21 cellular contexts compared by ENCODE assay signal in the genomic region with DNA sequence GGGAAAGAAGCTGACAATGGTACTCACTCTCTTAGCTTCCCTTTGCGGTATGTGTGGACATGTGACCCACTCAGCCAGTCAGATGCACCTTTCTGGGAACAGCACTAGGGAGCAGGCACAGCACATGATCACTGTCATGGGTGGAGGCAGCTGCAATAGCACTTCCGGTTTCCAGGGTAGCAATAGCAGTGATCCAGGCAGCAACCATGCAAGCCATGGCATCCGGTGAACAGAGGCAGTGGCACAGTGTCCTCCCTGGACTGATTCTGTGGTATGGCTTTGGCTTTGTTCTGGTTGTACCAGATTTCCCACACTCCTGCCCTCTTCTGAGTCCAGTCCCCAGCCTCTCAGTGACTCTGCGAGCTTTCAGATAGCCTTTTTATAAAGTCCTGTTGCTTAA.
DNase-seq lines count a peak whose midpoint lies in the region; ATAC-seq, FAIRE-seq and TF ChIP-seq lines count a peak whose summit lies in the region.
"Had no signal": no experiment of that assay in that cellular context is flagged by ENCODE, and none has a peak within 500 bp of the region (broad histone marks: within the 10 kb centered on the region; RNA-seq: fewer than 3 reads in every experiment).

No MANE protein-coding gene starts in this region.

- WGBS in lung, 2 donors, result 80 to 83% methylated on average over 4 of the region's 4 CpGs

- H3K27ac ChIP-seq in DND-41 (ENCODE audit: low read length), result no peak overlapping the region
- no peak overlapping the region for H3K27ac ChIP-seq in lung (ENCODE audit: low read depth in 1 of 2, low read length in 1 of 2)
- H3K27ac ChIP-seq in uterus, result no peak overlapping the region
- H3K27ac ChIP-seq: body of pancreas, pancreas, suprapubic skin, WERI-Rb-1 had no signal

- no peak for DNase-seq in DND-41
- DNase-seq in MV-4-11 (lab: John Stamatoyannopoulos, UW), result peak; percentile 72
- no peak for DNase-seq in bronchial epithelial cell (ENCODE audit: low read depth)
- DNase-seq in lung (ENCODE audit: low spot score), result peak; percentile 33
- DNase-seq in T-helper 1 cell, result no peak
- DNase-seq in uterus, result no peak
- no peak for DNase-seq in COLO668 (lab: John Stamatoyannopoulos, UW; ENCODE audit: unreplicated experiment)
- DNase-seq: activated CD8-positive, alpha-beta T cell treated with anti-CD3 and anti-CD28 coated beads, Interleukin-2, amount 10 ng/mL, durations not matched to agents 7 days and 5 days; activated T-cell treated with anti-CD3 and anti-CD28 coated beads, Interleukin-2, amount 50 U/mL, for 48 hours; Calu3; GDM1; NCI-H2081; NCI-H524; stimulated activated CD4-positive, alpha-beta T cell treated with anti-CD3 and anti-CD28 coated beads, Interleukin-4, amount 100 ng/mL, for 24 hours; WERI-Rb-1 had no signal

- TF ChIP-seq CTCF in DND-41 (IDR thresholded peaks at IDR 0.05; ENCODE audit: borderline replicate concordance, extremely low read depth, low read length, poor library complexity, severe bottlenecking), result no peak
- TF ChIP-seq CTCF in bronchial epithelial cell (IDR thresholded peaks at IDR 0.05; ENCODE audit: insufficient read depth, low read length, severe bottlenecking), result no peak
- no peak for TF ChIP-seq CTCF in lung (IDR thresholded peaks at IDR 0.05; ENCODE audit: control extremely low read depth, extremely low read depth)
- TF ChIP-seq CTCF in uterus (IDR thresholded peaks at IDR 0.05), result no peak

- H3K36me3 ChIP-seq in DND-41 (ENCODE audit: insufficient read depth, low read length) (no peaks in the 10 kb centered on the region), bronchial epithelial cell (ENCODE audit: control insufficient read depth, insufficient read depth, low read length) (no peaks in the 10 kb centered on the region), lung (ENCODE audit: control insufficient read depth in 2 of 2, insufficient read depth in 2 of 2, low read length in 2 of 2) (no peaks in the 10 kb centered on the region), uterus (no peaks in the 10 kb centered on the region)
- H3K36me3 ChIP-seq: pancreas, suprapubic skin, WERI-Rb-1 had no signal

- H3K79me2 ChIP-seq in DND-41 (ENCODE audit: insufficient read depth, low read length), result no peaks in the 10 kb centered on the region

- no peak overlapping the region for H3K4me2 ChIP-seq in DND-41 (ENCODE audit: insufficient read depth, low read length)

- H3K27me3 ChIP-seq in DND-41 (ENCODE audit: insufficient read depth, low read length, poor library complexity) (peaks cover 18% of the 10 kb centered on the region), bronchial epithelial cell (ENCODE audit: control insufficient read depth, insufficient read depth, low read length) (no peaks in the 10 kb centered on the region), lung (ENCODE audit: control insufficient read depth, insufficient read depth) (no peaks in the 10 kb centered on the region), uterus (no peaks in the 10 kb centered on the region)
- H3K27me3 ChIP-seq: body of pancreas, pancreas, suprapubic skin had no signal

- intact Hi-C loops in uterus (cut with DNase I; ENCODE audit: low total_unique reads), result no loop called here

- peak; percentile 44; the same call in 1 of the 3 replicates for ATAC-seq in DND-41 (ENCODE audit: insufficient read depth, low read depth)
- peak; percentile 59 for ATAC-seq in lung (ENCODE audit: insufficient read depth, low FRiP score)
- no peak for ATAC-seq in HG03175 (IDR thresholded peaks at IDR 0.05; ENCODE audit: unreplicated experiment)
- ATAC-seq: activated CD8-positive, alpha-beta T cell treated with anti-CD3 and anti-CD28 coated beads, Interleukin-2, amount 10 ng/mL, durations not matched to agents 7 days and 5 days; body of pancreas had no signal

- H3K4me3 ChIP-seq in DND-41 (ENCODE audit: low read depth in 1 of 2, low read length in 2 of 2) (no peak overlapping the region), bronchial epithelial cell (ENCODE audit: low read depth, low read length) (no peak overlapping the region), lung (no peak overlapping the region), uterus (no peak overlapping the region)
- H3K4me3 ChIP-seq: body of pancreas, pancreas, suprapubic skin had no signal

- H3K9me3 ChIP-seq in DND-41 (ENCODE audit: insufficient read depth, low read length, severe bottlenecking), result no peaks in the 10 kb centered on the region
- H3K9me3 ChIP-seq in lung (ENCODE audit: control insufficient read depth in 2 of 2, insufficient read depth in 1 of 2, low read length in 1 of 2), result peaks cover 0 to 2% of the 10 kb centered on the region in 2 donors
- no peaks in the 10 kb centered on the region for H3K9me3 ChIP-seq in uterus
- H3K9me3 ChIP-seq: body of pancreas, pancreas, suprapubic skin had no signal

- no peaks in the 10 kb centered on the region for H3K4me1 ChIP-seq in DND-41 (ENCODE audit: insufficient read depth, low read length)
- peaks cover 3% of the 10 kb centered on the region in 2 donors for H3K4me1 ChIP-seq in lung (ENCODE audit: control insufficient read depth in 2 of 2, insufficient read depth in 2 of 2, low read length in 2 of 2)
- no peaks in the 10 kb centered on the region for H3K4me1 ChIP-seq in uterus
- H3K4me1 ChIP-seq: body of pancreas, pancreas had no signal

- no peak for TF ChIP-seq POLR2A in uterus (IDR thresholded peaks at IDR 0.05)

- FAIRE-seq in bronchial epithelial cell (lab: Jason Lieb, UNC), result peak; percentile 50
- FAIRE-seq: H54, HTR-8/SVneo, pancreas had no signal

- H3K9ac ChIP-seq in DND-41 (ENCODE audit: low read depth, low read length), result no peak overlapping the region

- H2AFZ ChIP-seq in DND-41 (ENCODE audit: low read depth, low read length), result no peak overlapping the region

- H4K20me1 ChIP-seq in DND-41 (ENCODE audit: insufficient read depth, low read length), result no peaks in the 10 kb centered on the region

Comparison
In these comparisons a context has a peak if more than half of its experiments do, and no peak if none do; other contexts are left out.
1. DNase-seq: peak in MV-4-11 (single experiment) and lung (single experiment); none in DND-41 (single experiment), bronchial epithelial cell (single experiment), T-helper 1 cell (0 of 5), uterus (0 of 2) and COLO668 (single experiment).